8 cellular contexts compared by ENCODE assay signal in genomic region chr16:30377812-30378235, GRCh38. TPM values are rescaled to one million over a fixed set of nuclear protein-coding genes. Genes with fewer than 3 reads are reported as not detected.
DNase-seq lines count a peak whose midpoint lies in the region; ATAC-seq and TF ChIP-seq lines count a peak whose summit lies in the region.

No MANE protein-coding gene starts in this region.

- H3K27me3 Mint-ChIP-seq in activated CD4-positive, alpha-beta memory T cell treated with anti-CD3 and anti-CD28 coated beads, Interleukin-2, amount 10 ng/mL, durations not matched to agents 7 days and 5 days, result no peaks in the 10 kb centered on the region

- DNase-seq in AG04450 (ENCODE audit: low read depth, low spot score) (peak; percentile 68), NCI-H69 (lab: John Stamatoyannopoulos, UW) (peak; percentile 95), medulla oblongata (ENCODE audit: extremely low spot score) (peak; percentile 93)
- peak; percentile 88 for DNase-seq in activated CD4-positive, alpha-beta memory T cell treated with anti-CD3 and anti-CD28 coated beads, Interleukin-2, amount 10 ng/mL, durations not matched to agents 7 days and 5 days
- peak; percentile 86 for DNase-seq in effector CD8-positive, alpha-beta T cell (lab: John Stamatoyannopoulos, UW)
- peak; percentile 75 to 86 (median 82) for DNase-seq in stimulated activated CD4-positive, alpha-beta T cell treated with anti-CD3 and anti-CD28 coated beads, TNF-alpha, amount 100 ng/mL, for 4 hours (ENCODE audit: low read depth in 3 of 3)

- CTCF ChIA-PET in AG04450 (lab: Charles Lee), result interaction anchor here (0.7 kb wide), 1 partner anchor 418 kb away, joined by 7 read pairs; no protein-coding TSS in a partner anchor
- CTCF ChIA-PET in activated CD4-positive, alpha-beta memory T cell treated with anti-CD3 and anti-CD28 coated beads, Interleukin-2, amount 10 ng/mL, durations not matched to agents 7 days and 5 days (lab: Charles Lee), result interaction anchor here (0.7 to 1.7 kb wide), 3 partner anchors 8 to 52 kb away, joined by 4 to 5 read pairs (median 4); partner anchors contain the start of gene DCTPP1

- H3K27ac ChIP-seq in AG04450 (ENCODE audit: low read depth, low read length), result peak overlapping the region; percentile 99

- peaks cover 35% of the 10 kb centered on the region for H3K36me3 Mint-ChIP-seq in activated CD4-positive, alpha-beta memory T cell treated with anti-CD3 and anti-CD28 coated beads, Interleukin-2, amount 10 ng/mL, durations not matched to agents 7 days and 5 days (ENCODE audit: low read depth)

- H3K27me3 ChIP-seq in AG04450 (ENCODE audit: control insufficient read depth, insufficient read depth, low read length), result no peaks in the 10 kb centered on the region

- H3K4me3 ChIP-seq in AG04450 (ENCODE audit: low read depth, low read length), result peak overlapping the region; percentile 59

- H3K4me1 Mint-ChIP-seq in activated CD4-positive, alpha-beta memory T cell treated with anti-CD3 and anti-CD28 coated beads, Interleukin-2, amount 10 ng/mL, durations not matched to agents 7 days and 5 days, result peaks cover 47% of the 10 kb centered on the region

- H3K27ac Mint-ChIP-seq in activated CD4-positive, alpha-beta memory T cell treated with anti-CD3 and anti-CD28 coated beads, Interleukin-2, amount 10 ng/mL, durations not matched to agents 7 days and 5 days, result peak overlapping the region; percentile 99

- H3K9me3 ChIP-seq in AG04450 (ENCODE audit: control insufficient read depth, insufficient read depth, low read length), result no peaks in the 10 kb centered on the region; the same call in 1 of the 2 replicates

- TF ChIP-seq CTCF in AG04450 (IDR thresholded peaks at IDR 0.05; ENCODE audit: low read depth, low read length), result no peak

- TF ChIP-seq POLR2A in GM19193 (IDR thresholded peaks at IDR 0.05; ENCODE audit: extremely low read depth, insufficient read depth, insufficient read length), result peak; percentile 59

- peak overlapping the region; percentile 93 for H3K4me3 Mint-ChIP-seq in activated CD4-positive, alpha-beta memory T cell treated with anti-CD3 and anti-CD28 coated beads, Interleukin-2, amount 10 ng/mL, durations not matched to agents 7 days and 5 days

- no peaks in the 10 kb centered on the region for H3K9me3 Mint-ChIP-seq in activated CD4-positive, alpha-beta memory T cell treated with anti-CD3 and anti-CD28 coated beads, Interleukin-2, amount 10 ng/mL, durations not matched to agents 7 days and 5 days

- ATAC-seq in HG03520 (IDR thresholded peaks at IDR 0.05; ENCODE audit: unreplicated experiment), result peak; percentile 10

- POLR2A ChIA-PET in AG04450 (lab: Yijun Ruan, JAX), result interaction anchor here (0.6 to 1.3 kb wide), 4 partner anchors 9 to 31 kb away, joined by 4 to 10 read pairs (median 5); partner anchors contain the start of gene ZNF48
- POLR2A ChIA-PET in activated CD4-positive, alpha-beta memory T cell treated with anti-CD3 and anti-CD28 coated beads, Interleukin-2, amount 10 ng/mL, durations not matched to agents 7 days and 5 days (lab: Charles Lee), result interaction anchor here (0.6 to 2.0 kb wide), 15 partner anchors 9 to 312 kb away, joined by 3 to 16 read pairs (median 3); partner anchors contain the start of genes ALDOA, CD2BP2, CORO1A and DCTPP1

RNA-seq across cellular contexts. Expression of gene MYL11, which starts 3.2 kb away (rescaled TPM):
- 0.55 TPM in 1 of 2 replicates, not detected in the other for polyA plus RNA-seq in AG04450 (2011; rRNA removed)
- polyA minus RNA-seq in AG04450 (2011; rRNA and poly(A)+ RNA removed), result not detected in 2 replicates
- total RNA-seq in activated CD4-positive, alpha-beta memory T cell treated with anti-CD3 and anti-CD28 coated beads, Interleukin-2, amount 10 ng/mL, durations not matched to agents 7 days and 5 days, result 1 to 10 TPM in 1 of 2 experiments, not detected in 1; 1.2 TPM

RNA-seq across cellular contexts. Expression of gene SEPTIN1, which starts 4.5 kb away (rescaled TPM):
- not detected in 2 replicates for polyA plus RNA-seq in AG04450 (2011; rRNA removed)
- polyA minus RNA-seq in AG04450 (2011; rRNA and poly(A)+ RNA removed), result 0.51 TPM in 1 of 2 replicates, not detected in the other
- 100 to 1,000 TPM; 343 to 354 TPM for total RNA-seq in activated CD4-positive, alpha-beta memory T cell treated with anti-CD3 and anti-CD28 coated beads, Interleukin-2, amount 10 ng/mL, durations not matched to agents 7 days and 5 days

RNA-seq across cellular contexts. Expression of gene TBC1D10B, which starts 7.5 kb away (rescaled TPM):
- polyA plus RNA-seq in AG04450 (2011; rRNA removed), result 12.0 and 14.8 TPM in 2 replicates
- 16.8 and 18.3 TPM in 2 replicates for polyA minus RNA-seq in AG04450 (2011; rRNA and poly(A)+ RNA removed)
- total RNA-seq in activated CD4-positive, alpha-beta memory T cell treated with anti-CD3 and anti-CD28 coated beads, Interleukin-2, amount 10 ng/mL, durations not matched to agents 7 days and 5 days, result 10 to 100 TPM; 69.2 TPM

RNA-seq across cellular contexts. Expression of gene ZNF48, which starts 17.4 kb away (rescaled TPM):
- polyA plus RNA-seq in AG04450 (2011; rRNA removed), result 4.3 and 5.3 TPM in 2 replicates
- polyA minus RNA-seq in AG04450 (2011; rRNA and poly(A)+ RNA removed), result 5.9 and 6.6 TPM in 2 replicates
- 10 to 100 TPM; 14.2 to 14.5 TPM for total RNA-seq in activated CD4-positive, alpha-beta memory T cell treated with anti-CD3 and anti-CD28 coated beads, Interleukin-2, amount 10 ng/mL, durations not matched to agents 7 days and 5 days

RNA-seq across cellular contexts. Expression of gene CD2BP2, which starts 22.7 kb away (rescaled TPM):
- 48.9 and 49.5 TPM in 2 replicates for polyA plus RNA-seq in AG04450 (2011; rRNA removed)
- polyA minus RNA-seq in AG04450 (2011; rRNA and poly(A)+ RNA removed), result 26.9 and 36.6 TPM in 2 replicates
- total RNA-seq in activated CD4-positive, alpha-beta memory T cell treated with anti-CD3 and anti-CD28 coated beads, Interleukin-2, amount 10 ng/mL, durations not matched to agents 7 days and 5 days, result 10 to 100 TPM; 75.6 to 75.9 TPM

Comparison
In these comparisons a context has a peak if more than half of its experiments do, and no peak if none do; other contexts are left out.
1. Peak in every context shown above with its lines: DNase-seq, ATAC-seq, H3K4me3 ChIP-seq and H3K27ac ChIP-seq.